1 cellular context compared by ENCODE assay signal in the genomic region with DNA sequence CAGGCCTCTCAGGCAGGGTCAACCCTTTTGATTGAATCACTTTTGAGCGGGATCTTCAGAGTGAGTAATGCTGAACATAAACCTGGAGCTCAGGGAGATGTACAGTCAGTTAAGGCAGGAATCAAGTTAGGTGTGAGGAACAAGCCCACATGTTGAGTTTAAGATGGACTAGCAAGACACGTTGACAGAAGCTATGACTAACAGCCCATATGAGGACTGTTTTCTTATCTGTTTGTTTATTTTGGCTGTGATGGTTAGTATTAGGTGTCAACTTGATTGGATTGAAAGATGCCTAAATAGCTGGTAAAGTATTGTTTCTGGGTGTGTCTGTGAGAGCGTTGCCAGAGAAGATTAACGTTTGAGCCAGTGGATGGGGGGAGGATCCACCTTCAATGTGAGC.
TF ChIP-seq lines count a peak whose summit lies in the region.

No MANE protein-coding gene starts in this region.

TF ChIP-seq in HEK293, 187 proteins besides CTCF, POLR2A, EP300 and RAD21 (continued from another document):
- TF ChIP-seq, protein P1, sequence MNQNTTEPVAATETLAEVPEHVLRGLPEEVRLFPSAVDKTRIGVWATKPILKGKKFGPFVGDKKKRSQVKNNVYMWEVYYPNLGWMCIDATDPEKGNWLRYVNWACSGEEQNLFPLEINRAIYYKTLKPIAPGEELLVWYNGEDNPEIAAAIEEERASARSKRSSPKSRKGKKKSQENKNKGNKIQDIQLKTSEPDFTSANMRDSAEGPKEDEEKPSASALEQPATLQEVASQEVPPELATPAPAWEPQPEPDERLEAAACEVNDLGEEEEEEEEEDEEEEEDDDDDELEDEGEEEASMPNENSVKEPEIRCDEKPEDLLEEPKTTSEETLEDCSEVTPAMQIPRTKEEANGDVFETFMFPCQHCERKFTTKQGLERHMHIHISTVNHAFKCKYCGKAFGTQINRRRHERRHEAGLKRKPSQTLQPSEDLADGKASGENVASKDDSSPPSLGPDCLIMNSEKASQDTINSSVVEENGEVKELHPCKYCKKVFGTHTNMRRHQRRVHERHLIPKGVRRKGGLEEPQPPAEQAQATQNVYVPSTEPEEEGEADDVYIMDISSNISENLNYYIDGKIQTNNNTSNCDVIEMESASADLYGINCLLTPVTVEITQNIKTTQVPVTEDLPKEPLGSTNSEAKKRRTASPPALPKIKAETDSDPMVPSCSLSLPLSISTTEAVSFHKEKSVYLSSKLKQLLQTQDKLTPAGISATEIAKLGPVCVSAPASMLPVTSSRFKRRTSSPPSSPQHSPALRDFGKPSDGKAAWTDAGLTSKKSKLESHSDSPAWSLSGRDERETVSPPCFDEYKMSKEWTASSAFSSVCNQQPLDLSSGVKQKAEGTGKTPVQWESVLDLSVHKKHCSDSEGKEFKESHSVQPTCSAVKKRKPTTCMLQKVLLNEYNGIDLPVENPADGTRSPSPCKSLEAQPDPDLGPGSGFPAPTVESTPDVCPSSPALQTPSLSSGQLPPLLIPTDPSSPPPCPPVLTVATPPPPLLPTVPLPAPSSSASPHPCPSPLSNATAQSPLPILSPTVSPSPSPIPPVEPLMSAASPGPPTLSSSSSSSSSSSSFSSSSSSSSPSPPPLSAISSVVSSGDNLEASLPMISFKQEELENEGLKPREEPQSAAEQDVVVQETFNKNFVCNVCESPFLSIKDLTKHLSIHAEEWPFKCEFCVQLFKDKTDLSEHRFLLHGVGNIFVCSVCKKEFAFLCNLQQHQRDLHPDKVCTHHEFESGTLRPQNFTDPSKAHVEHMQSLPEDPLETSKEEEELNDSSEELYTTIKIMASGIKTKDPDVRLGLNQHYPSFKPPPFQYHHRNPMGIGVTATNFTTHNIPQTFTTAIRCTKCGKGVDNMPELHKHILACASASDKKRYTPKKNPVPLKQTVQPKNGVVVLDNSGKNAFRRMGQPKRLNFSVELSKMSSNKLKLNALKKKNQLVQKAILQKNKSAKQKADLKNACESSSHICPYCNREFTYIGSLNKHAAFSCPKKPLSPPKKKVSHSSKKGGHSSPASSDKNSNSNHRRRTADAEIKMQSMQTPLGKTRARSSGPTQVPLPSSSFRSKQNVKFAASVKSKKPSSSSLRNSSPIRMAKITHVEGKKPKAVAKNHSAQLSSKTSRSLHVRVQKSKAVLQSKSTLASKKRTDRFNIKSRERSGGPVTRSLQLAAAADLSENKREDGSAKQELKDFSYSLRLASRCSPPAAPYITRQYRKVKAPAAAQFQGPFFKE (tag by site-specific recombination; IDR thresholded peaks at IDR 0.05; ENCODE audit: borderline replicate concordance), result no peak
- TF ChIP-seq ZNF548 (tag by site-specific recombination; IDR thresholded peaks at IDR 0.05) (no peak), ZNF473 (tag by site-specific recombination; IDR thresholded peaks at IDR 0.05) (no peak), ZNF623 (tag by site-specific recombination; IDR thresholded peaks at IDR 0.05) (no peak), ZSCAN23 (tag by site-specific recombination; IDR thresholded peaks at IDR 0.05) (no peak), ZNF266 (tag by site-specific recombination; IDR thresholded peaks at IDR 0.05; ENCODE audit: low read depth) (no peak), ZBTB7A (tag by site-specific recombination; IDR thresholded peaks at IDR 0.05; ENCODE audit: low read depth) (no peak), ZNF157 (tag by site-specific recombination; IDR thresholded peaks at IDR 0.05) (no peak), ZNF335 (tag by site-specific recombination; conservative IDR thresholded peaks at IDR 0.05) (no peak), KLF1 (tag by site-specific recombination; IDR thresholded peaks at IDR 0.05) (peak; percentile 76), ZFP41 (tag by site-specific recombination; IDR thresholded peaks at IDR 0.05; ENCODE audit: borderline replicate concordance) (no peak), ZNF426 (tag by site-specific recombination; IDR thresholded peaks at IDR 0.05) (no peak), GLIS2 (tag by site-specific recombination; IDR thresholded peaks at IDR 0.05) (no peak), ZNF837 (tag by site-specific recombination; IDR thresholded peaks at IDR 0.05) (no peak), REPIN1 (tag by site-specific recombination; IDR thresholded peaks at IDR 0.05; ENCODE audit: low read depth) (no peak)
- TF ChIP-seq, protein P2, sequence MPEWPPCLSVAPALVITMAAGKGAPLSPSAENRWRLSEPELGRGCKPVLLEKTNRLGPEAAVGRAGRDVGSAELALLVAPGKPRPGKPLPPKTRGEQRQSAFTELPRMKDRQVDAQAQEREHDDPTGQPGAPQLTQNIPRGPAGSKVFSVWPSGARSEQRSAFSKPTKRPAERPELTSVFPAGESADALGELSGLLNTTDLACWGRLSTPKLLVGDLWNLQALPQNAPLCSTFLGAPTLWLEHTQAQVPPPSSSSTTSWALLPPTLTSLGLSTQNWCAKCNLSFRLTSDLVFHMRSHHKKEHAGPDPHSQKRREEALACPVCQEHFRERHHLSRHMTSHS (tag by site-specific recombination; IDR thresholded peaks at IDR 0.05), result no peak
- TF ChIP-seq, protein P3, sequence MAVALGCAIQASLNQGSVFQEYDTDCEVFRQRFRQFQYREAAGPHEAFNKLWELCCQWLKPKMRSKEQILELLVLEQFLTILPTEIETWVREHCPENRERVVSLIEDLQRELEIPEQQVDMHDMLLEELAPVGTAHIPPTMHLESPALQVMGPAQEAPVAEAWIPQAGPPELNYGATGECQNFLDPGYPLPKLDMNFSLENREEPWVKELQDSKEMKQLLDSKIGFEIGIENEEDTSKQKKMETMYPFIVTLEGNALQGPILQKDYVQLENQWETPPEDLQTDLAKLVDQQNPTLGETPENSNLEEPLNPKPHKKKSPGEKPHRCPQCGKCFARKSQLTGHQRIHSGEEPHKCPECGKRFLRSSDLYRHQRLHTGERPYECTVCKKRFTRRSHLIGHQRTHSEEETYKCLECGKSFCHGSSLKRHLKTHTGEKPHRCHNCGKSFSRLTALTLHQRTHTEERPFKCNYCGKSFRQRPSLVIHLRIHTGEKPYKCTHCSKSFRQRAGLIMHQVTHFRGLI (tag by site-specific recombination; IDR thresholded peaks at IDR 0.05), result no peak
- TF ChIP-seq, protein P4, sequence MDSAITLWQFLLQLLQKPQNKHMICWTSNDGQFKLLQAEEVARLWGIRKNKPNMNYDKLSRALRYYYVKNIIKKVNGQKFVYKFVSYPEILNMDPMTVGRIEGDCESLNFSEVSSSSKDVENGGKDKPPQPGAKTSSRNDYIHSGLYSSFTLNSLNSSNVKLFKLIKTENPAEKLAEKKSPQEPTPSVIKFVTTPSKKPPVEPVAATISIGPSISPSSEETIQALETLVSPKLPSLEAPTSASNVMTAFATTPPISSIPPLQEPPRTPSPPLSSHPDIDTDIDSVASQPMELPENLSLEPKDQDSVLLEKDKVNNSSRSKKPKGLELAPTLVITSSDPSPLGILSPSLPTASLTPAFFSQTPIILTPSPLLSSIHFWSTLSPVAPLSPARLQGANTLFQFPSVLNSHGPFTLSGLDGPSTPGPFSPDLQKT (IDR thresholded peaks at IDR 0.05; ENCODE audit: borderline replicate concordance, low read depth, low read length), result no peak
